4 cellular contexts compared by ENCODE assay signal in the genomic region with DNA sequence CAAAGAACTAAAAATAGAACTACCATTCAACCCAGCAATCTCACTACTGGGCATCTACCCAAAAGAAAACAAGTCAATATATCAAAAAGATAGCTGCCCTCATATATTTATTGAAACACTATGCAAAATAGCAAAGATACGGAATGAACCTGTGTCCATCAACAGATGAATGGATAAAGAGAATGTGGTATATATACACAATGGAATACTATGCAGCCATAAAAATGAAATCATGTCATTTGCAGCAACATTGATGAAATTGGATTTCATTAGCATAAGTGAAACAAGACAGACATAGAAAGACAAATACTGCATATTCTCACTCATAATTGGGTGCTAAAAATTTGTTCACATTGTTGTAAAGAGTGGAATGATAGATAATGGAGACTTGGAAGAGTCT.
TF ChIP-seq lines count a peak whose summit lies in the region.

No MANE protein-coding gene starts in this region.

TF ChIP-seq in SK-N-SH treated with all-trans-retinoic acid at 6 μM for 48 hours, 23 proteins besides CTCF, POLR2A, EP300 and RAD21 (continued from another document):
- TF ChIP-seq TOX (CRISPR knock-in tag; IDR thresholded peaks at IDR 0.05; ENCODE audit: borderline replicate concordance) (no peak), ZNF8 (CRISPR knock-in tag; IDR thresholded peaks at IDR 0.05) (peak; percentile 83)
TF ChIP-seq in SK-N-SH treated with all-trans-retinoic acid at 6 μM for 48 hours: peak in this region for 1.

TF ChIP-seq in SK-N-SH, 30 proteins besides CTCF, POLR2A, EP300 and RAD21:
- TF ChIP-seq, protein P1, sequence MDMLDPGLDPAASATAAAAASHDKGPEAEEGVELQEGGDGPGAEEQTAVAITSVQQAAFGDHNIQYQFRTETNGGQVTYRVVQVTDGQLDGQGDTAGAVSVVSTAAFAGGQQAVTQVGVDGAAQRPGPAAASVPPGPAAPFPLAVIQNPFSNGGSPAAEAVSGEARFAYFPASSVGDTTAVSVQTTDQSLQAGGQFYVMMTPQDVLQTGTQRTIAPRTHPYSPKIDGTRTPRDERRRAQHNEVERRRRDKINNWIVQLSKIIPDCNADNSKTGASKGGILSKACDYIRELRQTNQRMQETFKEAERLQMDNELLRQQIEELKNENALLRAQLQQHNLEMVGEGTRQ (IDR thresholded peaks at IDR 0.05; ENCODE audit: borderline replicate concordance, low read depth, low read length) = no peak
- TF ChIP-seq SMC3 (IDR thresholded peaks at IDR 0.05; ENCODE audit: low read depth, low read length) = no peak
- TF ChIP-seq, protein P2, sequence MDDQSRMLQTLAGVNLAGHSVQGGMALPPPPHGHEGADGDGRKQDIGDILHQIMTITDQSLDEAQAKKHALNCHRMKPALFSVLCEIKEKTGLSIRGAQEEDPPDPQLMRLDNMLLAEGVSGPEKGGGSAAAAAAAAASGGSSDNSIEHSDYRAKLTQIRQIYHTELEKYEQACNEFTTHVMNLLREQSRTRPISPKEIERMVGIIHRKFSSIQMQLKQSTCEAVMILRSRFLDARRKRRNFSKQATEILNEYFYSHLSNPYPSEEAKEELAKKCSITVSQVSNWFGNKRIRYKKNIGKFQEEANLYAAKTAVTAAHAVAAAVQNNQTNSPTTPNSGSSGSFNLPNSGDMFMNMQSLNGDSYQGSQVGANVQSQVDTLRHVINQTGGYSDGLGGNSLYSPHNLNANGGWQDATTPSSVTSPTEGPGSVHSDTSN (IDR thresholded peaks at IDR 0.05) = no peak
- no peak for TF ChIP-seq TEAD4 (IDR thresholded peaks at IDR 0.05; ENCODE audit: borderline replicate concordance, insufficient read depth)
- TF ChIP-seq TCF12 (IDR thresholded peaks at IDR 0.05) = no peak
- no peak for TF ChIP-seq MXI1 (IDR thresholded peaks at IDR 0.05; ENCODE audit: low read depth, low read length)
- TF ChIP-seq NRF1 (IDR thresholded peaks at IDR 0.05; ENCODE audit: low read depth, low read length) = no peak
- no peak for TF ChIP-seq MEF2A (IDR thresholded peaks at IDR 0.05; ENCODE audit: borderline replicate concordance, low read depth)
- TF ChIP-seq FOXM1 (IDR thresholded peaks at IDR 0.05; ENCODE audit: low read depth) = no peak
- TF ChIP-seq FOSL2 (IDR thresholded peaks at IDR 0.05; ENCODE audit: borderline replicate concordance, low read depth) = no peak
- TF ChIP-seq RFX5 (IDR thresholded peaks at IDR 0.05; ENCODE audit: low read length) = no peak
- TF ChIP-seq GATA2 (CRISPR knock-in tag; IDR thresholded peaks at IDR 0.05) = no peak
- no peak for TF ChIP-seq ELF1 (IDR thresholded peaks at IDR 0.05)
- no peak for TF ChIP-seq NFIC (IDR thresholded peaks at IDR 0.05; ENCODE audit: borderline replicate concordance)
- TF ChIP-seq RXRA (IDR thresholded peaks at IDR 0.05; ENCODE audit: borderline replicate concordance, low read depth) = no peak
- TF ChIP-seq ZBTB33 (IDR thresholded peaks at IDR 0.05; ENCODE audit: borderline replicate concordance, low read depth) = no peak
- no peak for TF ChIP-seq GABPA (IDR thresholded peaks at IDR 0.05; ENCODE audit: low read depth)

TF ChIP-seq in HEK293, 187 proteins besides CTCF, POLR2A, EP300 and RAD21 (continued from another document):
- peak; percentile 62 for TF ChIP-seq ZNF146 (tag by site-specific recombination; IDR thresholded peaks at IDR 0.05)

TF ChIP-seq in K562, 482 proteins besides CTCF, POLR2A, EP300 and RAD21:
- TF ChIP-seq ARID3A (IDR thresholded peaks at IDR 0.05; ENCODE audit: borderline replicate concordance, low read depth, low read length) (no peak), RBM25 (IDR thresholded peaks at IDR 0.05; ENCODE audit: low read depth, low read length, severe bottlenecking) (peak; percentile 22), ZNF146 (CRISPR knock-in tag; IDR thresholded peaks at IDR 0.05; ENCODE audit: unreplicated experiment) (peak; percentile 66)
- TF ChIP-seq, protein P3, sequence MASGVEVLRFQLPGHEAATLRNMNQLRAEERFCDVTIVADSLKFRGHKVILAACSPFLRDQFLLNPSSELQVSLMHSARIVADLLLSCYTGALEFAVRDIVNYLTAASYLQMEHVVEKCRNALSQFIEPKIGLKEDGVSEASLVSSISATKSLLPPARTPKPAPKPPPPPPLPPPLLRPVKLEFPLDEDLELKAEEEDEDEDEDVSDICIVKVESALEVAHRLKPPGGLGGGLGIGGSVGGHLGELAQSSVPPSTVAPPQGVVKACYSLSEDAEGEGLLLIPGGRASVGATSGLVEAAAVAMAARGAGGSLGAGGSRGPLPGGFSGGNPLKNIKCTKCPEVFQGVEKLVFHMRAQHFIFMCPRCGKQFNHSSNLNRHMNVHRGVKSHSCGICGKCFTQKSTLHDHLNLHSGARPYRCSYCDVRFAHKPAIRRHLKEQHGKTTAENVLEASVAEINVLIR (CRISPR knock-in tag; IDR thresholded peaks at IDR 0.05) = no peak
TF ChIP-seq in K562: peak in this region for 2.
